Comparison of ENCODE assay signal across 38 cellular contexts in the genomic region with DNA sequence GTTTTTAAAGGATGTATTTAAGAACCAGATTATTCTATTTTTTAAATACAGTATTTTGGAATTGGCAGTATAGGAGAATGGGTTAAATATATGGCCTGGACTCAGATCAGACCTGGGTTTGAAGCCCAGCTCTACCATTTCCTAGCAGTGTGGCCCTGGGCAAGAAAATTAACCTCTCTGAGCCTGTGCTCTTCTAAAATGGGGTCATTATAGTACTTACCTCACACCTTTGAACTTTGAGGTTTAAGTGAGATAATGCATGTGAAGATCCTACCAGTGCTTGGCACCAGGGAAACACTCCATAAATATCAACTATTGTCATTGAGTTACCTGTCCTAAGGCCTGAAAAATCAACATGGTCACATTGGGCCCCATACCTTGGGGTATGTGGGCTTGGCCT.
"Had no signal": no experiment of that assay in that cellular context is flagged by ENCODE, and none has a peak within 500 bp of the region (broad histone marks: within the 10 kb centered on the region; RNA-seq: fewer than 3 reads in every experiment).

No MANE protein-coding gene starts in this region.

- H3K27me3 ChIP-seq: adrenal gland, cardiac muscle cell had no signal

- H3K27ac ChIP-seq: adrenal gland, cardiac muscle cell, VCaP had no signal

- H3K4me3 Mint-ChIP-seq: activated B cell treated with CpG ODN at 0.5 μM for 24 hours; activated CD4-positive, alpha-beta memory T cell treated with anti-CD3 and anti-CD28 coated beads for 36 hours; activated CD4-positive, alpha-beta T cell treated with anti-CD3 and anti-CD28 coated beads, Interleukin-2, amount 10 ng/mL, durations not matched to agents 24 days and 14 days; activated CD8-positive, alpha-beta T cell treated with anti-CD3 and anti-CD28 coated beads for 36 hours; activated naive CD4-positive, alpha-beta T cell treated with anti-CD3 and anti-CD28 coated beads for 36 hours; activated naive CD8-positive, alpha-beta T cell treated with anti-CD3 and anti-CD28 coated beads for 36 hours; activated T-cell treated with anti-CD3 and anti-CD28 coated beads, Interleukin-2, amount 50 U/mL, for 4 hours; activated T-cell treated with anti-CD3 and anti-CD28 coated beads, Interleukin-2, amount 50 U/mL, for 72 hours; activated T-helper 1 cell treated with anti-CD3 and anti-CD28 coated beads, Interleukin-12 subunit alpha, Interleukin-12 subunit beta, Interleukin-2, Interleukin-4 antibody, amounts not matched to agents 30 ng/mL and 10 ng/mL and 1 ng/mL, durations not matched to agents 14 hours and 24 hours and 36 hours; activated T-helper 17 cell treated with anti-CD3 and anti-CD28 coated beads, Interleukin-2, amount 50 U/mL, for 72 hours; brain; central memory CD8-positive, alpha-beta T cell; T-helper 1 cell treated with Interleukin-12 subunit alpha and Interleukin-12 subunit beta and Interleukin-4 antibody, amounts not matched to agents 30 μg/mL and 1 μg/mL, for 36 hours; T-helper 2 cell treated with Interferon-gamma antibody and Interleukin-4, amounts not matched to agents 5 μg/mL and 100 μg/mL, for 36 hours had no signal

- H3K9me3 ChIP-seq: adrenal gland had no signal

- H3K9me3 Mint-ChIP-seq: activated B cell treated with CpG ODN at 0.5 μM for 24 hours; activated CD4-positive, alpha-beta memory T cell treated with anti-CD3 and anti-CD28 coated beads for 36 hours; activated CD4-positive, alpha-beta T cell treated with anti-CD3 and anti-CD28 coated beads, Interleukin-2, amount 10 ng/mL, durations not matched to agents 24 days and 14 days; activated CD8-positive, alpha-beta T cell treated with anti-CD3 and anti-CD28 coated beads for 36 hours; activated T-cell treated with anti-CD3 and anti-CD28 coated beads, Interleukin-2, amount 50 U/mL, for 4 hours; activated T-cell treated with anti-CD3 and anti-CD28 coated beads, Interleukin-2, amount 50 U/mL, for 72 hours; activated T-helper 17 cell treated with anti-CD3 and anti-CD28 coated beads, Interleukin-2, amount 50 U/mL, for 72 hours; central memory CD8-positive, alpha-beta T cell; T-helper 2 cell treated with Interferon-gamma antibody and Interleukin-4, amounts not matched to agents 5 μg/mL and 100 μg/mL, for 36 hours had no signal

- H3K36me3 ChIP-seq: adrenal gland, cardiac muscle cell had no signal

- H3K4me1 ChIP-seq: adrenal gland had no signal

- H3K27me3 Mint-ChIP-seq: activated B cell treated with CpG ODN at 0.5 μM for 24 hours; activated CD4-positive, alpha-beta memory T cell treated with anti-CD3 and anti-CD28 coated beads for 36 hours; activated T-helper 17 cell treated with anti-CD3 and anti-CD28 coated beads, Interleukin-2, amount 50 U/mL, for 72 hours; central memory CD8-positive, alpha-beta T cell had no signal

- FAIRE-seq: bronchial epithelial cell, TTC549 had no signal

- H3K4me1 Mint-ChIP-seq: activated B cell treated with CpG ODN at 0.5 μM for 24 hours; activated naive CD8-positive, alpha-beta T cell treated with anti-CD3 and anti-CD28 coated beads for 36 hours; activated T-helper 17 cell treated with anti-CD3 and anti-CD28 coated beads, Interleukin-2, amount 50 U/mL, for 72 hours; brain had no signal

- DNase-seq: activated B cell treated with CpG ODN at 0.5 μM for 24 hours; activated CD4-positive, alpha-beta memory T cell treated with anti-CD3 and anti-CD28 coated beads for 36 hours; activated CD4-positive, alpha-beta T cell treated with anti-CD3 and anti-CD28 coated beads for 4 hours; activated CD4-positive, alpha-beta T cell treated with anti-CD3 and anti-CD28 coated beads, Interleukin-2, amount 10 ng/mL, durations not matched to agents 24 days and 14 days; activated CD4-positive, alpha-beta T cell treated with anti-CD3 and anti-CD28 coated beads, Interleukin-2, amount 50 U/mL, for 1 hour; activated CD4-positive, alpha-beta T cell treated with anti-CD3 and anti-CD28 coated beads, Interleukin-2, amount 50 U/mL, for 4 hours; activated CD4-positive, CD25-positive, alpha-beta regulatory T cell treated with anti-CD3 and anti-CD28 coated beads, Interleukin-2, amount 50 U/mL, for 72 hours; activated CD8-positive, alpha-beta memory T cell treated with anti-CD3 and anti-CD28 coated beads, Interleukin-2, amount 50 U/mL, for 4 hours; activated CD8-positive, alpha-beta T cell treated with anti-CD3 and anti-CD28 coated beads for 36 hours; activated effector memory CD4-positive, alpha-beta T cell treated with anti-CD3 and anti-CD28 coated beads, Interleukin-2, amount 50 U/mL, for 16 hours; activated gamma-delta T cell treated with Interleukin-2 at 50 U/mL for 16 hours; activated naive CD4-positive, alpha-beta T cell; activated naive CD4-positive, alpha-beta T cell treated with anti-CD3 and anti-CD28 coated beads for 36 hours; activated naive CD4-positive, alpha-beta T cell treated with anti-CD3 and anti-CD28 coated beads, Interleukin-2, amount 50 U/mL, for 16 hours; activated naive CD8-positive, alpha-beta T cell treated with anti-CD3 and anti-CD28 coated beads for 36 hours; activated T-cell treated with anti-CD3 and anti-CD28 coated beads for 4 hours; activated T-cell treated with anti-CD3 and anti-CD28 coated beads, Interleukin-2, amount 50 U/mL, for 1 hour; activated T-cell treated with anti-CD3 and anti-CD28 coated beads, Interleukin-2, amount 50 U/mL, for 4 hours; adrenal gland; amniotic stem cell; aorta; caudate nucleus; cerebellar nuclear complex; T-helper 1 cell; T-helper 2 cell; T-helper 9 cell had no signal

- ATAC-seq: activated naive CD4-positive, alpha-beta T cell treated with anti-CD3 and anti-CD28 coated beads, Interleukin-2, amount 50 U/mL, for 72 hours; activated T-cell treated with anti-CD3 and anti-CD28 coated beads, Interleukin-2, amount 50 U/mL, for 4 hours; activated T-helper 17 cell treated with anti-CD3 and anti-CD28 coated beads, Interleukin-2, amount 50 U/mL, for 72 hours had no signal

- H3K4me3 ChIP-seq: adrenal gland, cardiac muscle cell had no signal

- H3K27ac Mint-ChIP-seq: activated B cell treated with CpG ODN at 0.5 μM for 24 hours; activated CD4-positive, alpha-beta memory T cell treated with anti-CD3 and anti-CD28 coated beads for 36 hours; activated CD4-positive, alpha-beta T cell treated with anti-CD3 and anti-CD28 coated beads, Interleukin-2, amount 10 ng/mL, durations not matched to agents 24 days and 14 days; activated CD8-positive, alpha-beta T cell treated with anti-CD3 and anti-CD28 coated beads for 36 hours; activated naive CD4-positive, alpha-beta T cell treated with anti-CD3 and anti-CD28 coated beads for 36 hours; activated naive CD4-positive, alpha-beta T cell treated with anti-CD3 and anti-CD28 coated beads, Interleukin-2, amount 50 U/mL, for 72 hours; activated naive CD8-positive, alpha-beta T cell treated with anti-CD3 and anti-CD28 coated beads for 36 hours; activated T-cell treated with anti-CD3 and anti-CD28 coated beads, Interleukin-2, amount 50 U/mL, for 72 hours; activated T-helper 17 cell treated with anti-CD3 and anti-CD28 coated beads, Interleukin-2, amount 50 U/mL, for 72 hours; brain; T-helper 1 cell treated with Interleukin-12 subunit alpha and Interleukin-12 subunit beta and Interleukin-4 antibody, amounts not matched to agents 30 μg/mL and 1 μg/mL, for 36 hours; T-helper 2 cell treated with Interferon-gamma antibody and Interleukin-4, amounts not matched to agents 5 μg/mL and 100 μg/mL, for 36 hours had no signal

- H3K36me3 Mint-ChIP-seq: activated CD4-positive, alpha-beta memory T cell treated with anti-CD3 and anti-CD28 coated beads for 36 hours; brain had no signal
